ENCODE assay signal across 18 cellular contexts in the genomic region with DNA sequence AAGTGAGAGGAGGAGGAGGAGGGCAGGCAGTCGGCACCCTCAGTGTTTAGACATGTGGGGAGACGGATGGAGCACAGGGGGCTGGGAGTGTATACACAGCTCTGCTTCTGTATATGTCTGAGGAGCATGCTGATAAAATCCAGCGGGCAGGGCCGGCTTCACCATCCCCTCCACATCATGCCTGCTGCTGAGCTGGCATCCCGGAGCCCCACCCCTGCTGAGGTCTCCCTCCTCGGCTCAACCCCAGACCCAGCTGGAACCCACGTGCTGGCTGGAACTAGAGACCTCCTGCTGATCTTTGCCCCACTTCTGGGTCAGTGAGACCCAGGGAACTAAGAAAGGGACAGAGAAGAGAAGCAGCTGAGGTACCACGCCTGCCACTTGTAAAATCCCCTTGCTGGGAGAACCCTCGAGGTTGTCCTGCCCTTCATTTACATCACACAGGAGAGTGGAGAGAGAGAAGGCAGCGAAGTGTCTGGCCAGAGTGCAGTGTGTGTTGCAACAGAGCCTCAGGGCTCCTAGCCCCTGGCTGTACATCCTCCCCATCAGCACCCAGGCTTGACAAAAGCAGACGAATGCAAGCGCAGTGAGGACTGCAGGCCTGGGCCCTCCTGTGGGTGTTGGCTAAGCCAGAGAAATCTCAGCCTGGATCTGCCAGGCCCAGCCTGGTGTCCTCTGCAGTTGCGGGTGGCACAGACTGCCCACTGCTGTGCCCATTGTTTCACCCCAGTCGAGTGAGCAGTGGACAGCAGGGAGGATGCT.
"Had no signal": no experiment of that assay in that cellular context is flagged by ENCODE, and none has a peak within 500 bp of the region (broad histone marks: within the 10 kb centered on the region; RNA-seq: fewer than 3 reads in every experiment).

No MANE protein-coding gene starts in this region.

- H3K9me3 Mint-ChIP-seq: activated naive CD8-positive, alpha-beta T cell treated with anti-CD3 and anti-CD28 coated beads, Interleukin-2, amount 50 U/mL, for 24 hours; activated T-helper 2 cell treated with anti-CD3 and anti-CD28 coated beads, Interferon-gamma antibody, Interleukin-2, Interleukin-4, amounts not matched to agents 10 μg/mL and 5 μg/mL and 100 μg/mL, durations not matched to agents 14 hours and 24 hours and 36 hours; nephron had no signal

- H3K4me3 ChIP-seq: prostate gland, right lobe of liver, smooth muscle cell, upper lobe of left lung had no signal

- DNase-seq: activated CD4-positive, alpha-beta T cell treated with anti-CD3 and anti-CD28 coated beads, Interleukin-2, amount 50 U/mL, for 48 hours; activated CD4-positive, CD25-positive, alpha-beta regulatory T cell treated with anti-CD3 and anti-CD28 coated beads, Interleukin-2, amount 50 U/mL, for 72 hours; activated naive CD4-positive, alpha-beta T cell treated with anti-CD3 and anti-CD28 coated beads for 36 hours; activated naive CD8-positive, alpha-beta T cell treated with anti-CD3 and anti-CD28 coated beads, Interleukin-2, amount 50 U/mL, for 24 hours; activated T-cell treated with anti-CD3 and anti-CD28 coated beads, Interleukin-2, amount 50 U/mL, for 1 hour; hippocampal formation; kidney glomerular epithelial cell; stimulated activated CD4-positive, alpha-beta T cell treated with anti-CD3 and anti-CD28 coated beads, Interleukin-4, amount 100 ng/mL, for 4 hours; stimulated activated CD8-positive, alpha-beta memory T cell treated with anti-CD3 and anti-CD28 coated beads, Interleukin-4, amount 100 ng/mL, for 48 hours; stimulated activated naive CD4-positive, alpha-beta T cell treated with Interleukin-2 at 50 U/mL for 16 hours; SW 1271; T-helper 9 cell; upper lobe of left lung had no signal

- H3K36me3 ChIP-seq: prostate gland, right lobe of liver, upper lobe of left lung had no signal

- H3K27ac ChIP-seq: prostate gland, right lobe of liver, upper lobe of left lung had no signal

- ATAC-seq: activated naive CD8-positive, alpha-beta T cell treated with anti-CD3 and anti-CD28 coated beads, Interleukin-2, amount 50 U/mL, for 24 hours; right lobe of liver had no signal

- H3K4me1 ChIP-seq: right lobe of liver, upper lobe of left lung had no signal

- H3K4me1 Mint-ChIP-seq: activated naive CD8-positive, alpha-beta T cell treated with anti-CD3 and anti-CD28 coated beads, Interleukin-2, amount 50 U/mL, for 24 hours; nephron had no signal

- H3K27me3 ChIP-seq: right lobe of liver, upper lobe of left lung had no signal

- H3K9me3 ChIP-seq: prostate gland, right lobe of liver, upper lobe of left lung had no signal

- H3K4me3 Mint-ChIP-seq: activated naive CD4-positive, alpha-beta T cell treated with anti-CD3 and anti-CD28 coated beads for 36 hours; activated naive CD8-positive, alpha-beta T cell treated with anti-CD3 and anti-CD28 coated beads, Interleukin-2, amount 50 U/mL, for 24 hours; nephron had no signal

- H3K27ac Mint-ChIP-seq: activated naive CD4-positive, alpha-beta T cell treated with anti-CD3 and anti-CD28 coated beads for 36 hours; activated naive CD8-positive, alpha-beta T cell treated with anti-CD3 and anti-CD28 coated beads, Interleukin-2, amount 50 U/mL, for 24 hours; activated T-helper 2 cell treated with anti-CD3 and anti-CD28 coated beads, Interferon-gamma antibody, Interleukin-2, Interleukin-4, amounts not matched to agents 10 μg/mL and 5 μg/mL and 100 μg/mL, durations not matched to agents 14 hours and 24 hours and 36 hours; nephron had no signal
